In genomic region chr15:60408438-60409105, GRCh38 we compare ENCODE assay signal across 8 cellular contexts. TPM values are rescaled to one million over a fixed set of nuclear protein-coding genes. Genes with fewer than 3 reads are reported as not detected.
DNase-seq lines count a peak whose midpoint lies in the region; ATAC-seq and TF ChIP-seq lines count a peak whose summit lies in the region.

No MANE protein-coding gene starts in this region.

- H3K4me1 ChIP-seq in skeletal muscle tissue (ENCODE audit: control insufficient read depth in 3 of 3, insufficient read depth in 3 of 3, low read length in 3 of 3): peaks cover 6 to 19% (median 9%) of the 10 kb centered on the region in 3 donors
- peaks cover 7% of the 10 kb centered on the region for H3K4me1 ChIP-seq in testis

- peaks cover 2% of the 10 kb centered on the region for H3K27me3 Mint-ChIP-seq in activated CD4-positive, alpha-beta T cell treated with anti-CD3 and anti-CD28 coated beads, Interleukin-2, amount 10 ng/mL, durations not matched to agents 24 days and 14 days
- H3K27me3 Mint-ChIP-seq in central memory CD8-positive, alpha-beta T cell: no peaks in the 10 kb centered on the region

- H3K9me3 Mint-ChIP-seq in activated CD4-positive, alpha-beta T cell treated with anti-CD3 and anti-CD28 coated beads, Interleukin-2, amount 10 ng/mL, durations not matched to agents 24 days and 14 days: peaks cover 4% of the 10 kb centered on the region
- no peaks in the 10 kb centered on the region for H3K9me3 Mint-ChIP-seq in central memory CD8-positive, alpha-beta T cell

- ATAC-seq in central memory CD8-positive, alpha-beta T cell (replicated peaks; ENCODE audit: extremely low read depth, poor library complexity, severe bottlenecking): peak; percentile 96
- ATAC-seq in HG02798 (IDR thresholded peaks at IDR 0.05; ENCODE audit: poor library complexity, unreplicated experiment): no peak

- H3K27me3 ChIP-seq in skeletal muscle tissue (ENCODE audit: control insufficient read depth in 3 of 3, insufficient read depth in 3 of 3, low read length in 3 of 3) (no peaks in the 10 kb centered on the region), testis (no peaks in the 10 kb centered on the region)

- peak overlapping the region; percentile 24 for H3K4me3 Mint-ChIP-seq in activated CD4-positive, alpha-beta T cell treated with anti-CD3 and anti-CD28 coated beads, Interleukin-2, amount 10 ng/mL, durations not matched to agents 24 days and 14 days
- H3K4me3 Mint-ChIP-seq in central memory CD8-positive, alpha-beta T cell: peak overlapping the region; percentile 47

- H3K9me3 ChIP-seq in skeletal muscle tissue (ENCODE audit: control insufficient read depth in 3 of 3, low read length in 3 of 3) (no peaks in the 10 kb centered on the region), testis (no peaks in the 10 kb centered on the region)

- H3K4me1 Mint-ChIP-seq in activated CD4-positive, alpha-beta T cell treated with anti-CD3 and anti-CD28 coated beads, Interleukin-2, amount 10 ng/mL, durations not matched to agents 24 days and 14 days: peaks cover 12% of the 10 kb centered on the region
- H3K4me1 Mint-ChIP-seq in central memory CD8-positive, alpha-beta T cell: peaks cover 15% of the 10 kb centered on the region

- no peak overlapping the region for H3K4me3 ChIP-seq in NB4 (ENCODE audit: low read depth, low read length)
- H3K4me3 ChIP-seq in skeletal muscle tissue (ENCODE audit: low read length in 3 of 3): no peak overlapping the region
- no peak overlapping the region for H3K4me3 ChIP-seq in testis

- no peak for DNase-seq in activated CD4-positive, alpha-beta T cell treated with anti-CD3 and anti-CD28 coated beads, Interleukin-2, amount 10 ng/mL, durations not matched to agents 24 days and 14 days
- DNase-seq in activated CD4-positive, alpha-beta T cell treated with anti-CD3 and anti-CD28 coated beads, Interleukin-2, amount 50 U/mL, for 48 hours: no peak
- DNase-seq in NB4 (ENCODE audit: low read depth): peak; percentile 85
- DNase-seq in central memory CD8-positive, alpha-beta T cell (ENCODE audit: low spot score in 2 of 2): no peak
- no peak for DNase-seq in HUDEP-2 (lab: John Stamatoyannopoulos, UW; ENCODE audit: unreplicated experiment in 76 of 76)
- no peak for DNase-seq in testis

- TF ChIP-seq CTCF in NB4 (IDR thresholded peaks at IDR 0.05; ENCODE audit: low read depth, low read length): no peak
- no peak for TF ChIP-seq CTCF in testis (IDR thresholded peaks at IDR 0.05)

- H3K36me3 Mint-ChIP-seq in activated CD4-positive, alpha-beta T cell treated with anti-CD3 and anti-CD28 coated beads, Interleukin-2, amount 10 ng/mL, durations not matched to agents 24 days and 14 days (ENCODE audit: low read depth): peaks cover 3% of the 10 kb centered on the region
- H3K36me3 Mint-ChIP-seq in central memory CD8-positive, alpha-beta T cell (ENCODE audit: insufficient read depth): peaks cover 3% of the 10 kb centered on the region

- H3K27ac ChIP-seq in skeletal muscle tissue (ENCODE audit: low read depth, low read length): peak overlapping the region; percentile 32
- no peak overlapping the region for H3K27ac ChIP-seq in testis

- TF ChIP-seq POLR2A in NB4 (IDR thresholded peaks at IDR 0.05; ENCODE audit: extremely low read depth, insufficient read length): no peak
- no peak for TF ChIP-seq POLR2A in testis (IDR thresholded peaks at IDR 0.05)

- H3K36me3 ChIP-seq in skeletal muscle tissue (ENCODE audit: control insufficient read depth in 3 of 3, insufficient read depth in 3 of 3, low read length in 3 of 3): no peaks in the 10 kb centered on the region
- no peaks in the 10 kb centered on the region for H3K36me3 ChIP-seq in testis (ENCODE audit: low read depth, missing control alignments)

- no peak overlapping the region for H3K9ac ChIP-seq in skeletal muscle tissue (ENCODE audit: low read depth in 1 of 3, low read length in 3 of 3)

- H3K27ac Mint-ChIP-seq in activated CD4-positive, alpha-beta T cell treated with anti-CD3 and anti-CD28 coated beads, Interleukin-2, amount 10 ng/mL, durations not matched to agents 24 days and 14 days: peak overlapping the region; percentile 13
- peak overlapping the region; percentile 40 for H3K27ac Mint-ChIP-seq in central memory CD8-positive, alpha-beta T cell (ENCODE audit: low read depth)

- intact Hi-C loops in activated CD4-positive, alpha-beta T cell treated with anti-CD3 and anti-CD28 coated beads, Interleukin-2, amount 10 ng/mL, durations not matched to agents 24 days and 14 days (cut with micrococcal nuclease): no loop called here
- intact Hi-C loops in testis (cut with DNase I; ENCODE audit: low total_unique reads): no loop called here

RNA-seq across cellular contexts. Expression of gene ANXA2, which starts 10.8 kb away (rescaled TPM):
- 214 and 225 TPM in 2 replicates for total RNA-seq in activated CD4-positive, alpha-beta T cell treated with anti-CD3 and anti-CD28 coated beads, Interleukin-2, amount 10 ng/mL, durations not matched to agents 24 days and 14 days
- total RNA-seq in skeletal muscle tissue (631 TPM), testis (100 to 1,000 TPM; 199 to 226 TPM)
- 388 TPM for polyA plus RNA-seq in testis (ENCODE audit: insufficient read depth, low read depth, low replicate concordance)
